13 cellular contexts compared by ENCODE assay signal in genomic region chr4:154073107-154073817, GRCh38.
DNase-seq lines count a peak whose midpoint lies in the region; ATAC-seq and TF ChIP-seq lines count a peak whose summit lies in the region.
"Had no signal": no experiment of that assay in that cellular context is flagged by ENCODE, and none has a peak within 500 bp of the region (broad histone marks: within the 10 kb centered on the region; RNA-seq: fewer than 3 reads in every experiment).

No MANE protein-coding gene starts in this region.

- no peaks in the 10 kb centered on the region for H3K36me3 ChIP-seq in prostate gland
- H3K36me3 ChIP-seq: uterus had no signal

- intact Hi-C loops in prostate gland (cut with DNase I) = no loop called here

- H3K4me3 Mint-ChIP-seq in activated naive CD8-positive, alpha-beta T cell treated with anti-CD3 and anti-CD28 coated beads for 36 hours = no peak overlapping the region
- H3K4me3 Mint-ChIP-seq in osteocyte (ENCODE audit: unreplicated experiment) = no peak overlapping the region
- no peak overlapping the region for H3K4me3 Mint-ChIP-seq in progenitor cell of endocrine pancreas (ENCODE audit: low read depth)
- H3K4me3 Mint-ChIP-seq: GM23338, memory B cell had no signal

- peaks cover 9% of the 10 kb centered on the region for H3K9me3 Mint-ChIP-seq in activated naive CD8-positive, alpha-beta T cell treated with anti-CD3 and anti-CD28 coated beads for 36 hours
- H3K9me3 Mint-ChIP-seq in osteocyte (ENCODE audit: unreplicated experiment) (peaks cover 12% of the 10 kb centered on the region), progenitor cell of endocrine pancreas (ENCODE audit: low read depth) (no peaks in the 10 kb centered on the region)
- H3K9me3 Mint-ChIP-seq: GM23338 had no signal

- peak; percentile 56 for ATAC-seq in GM18519 (IDR thresholded peaks at IDR 0.05; ENCODE audit: low FRiP score, unreplicated experiment)
- peak; percentile 70 for ATAC-seq in HG02798 (IDR thresholded peaks at IDR 0.05; ENCODE audit: poor library complexity, unreplicated experiment)
- ATAC-seq in GM21381 (IDR thresholded peaks at IDR 0.05; ENCODE audit: unreplicated experiment) = no peak
- ATAC-seq: GM23338, Right ventricle myocardium inferior had no signal

- H3K27ac ChIP-seq in prostate gland = no peak overlapping the region
- H3K27ac ChIP-seq: uterus had no signal

- no peaks in the 10 kb centered on the region for H3K4me1 ChIP-seq in prostate gland (replicated peaks)
- H3K4me1 ChIP-seq: uterus had no signal

- TF ChIP-seq POLR2A in prostate gland (IDR thresholded peaks at IDR 0.05) = no peak

- H3K9me3 ChIP-seq in prostate gland = no peaks in the 10 kb centered on the region
- H3K9me3 ChIP-seq: uterus had no signal

- no peak overlapping the region for H3K4me3 ChIP-seq in prostate gland
- H3K4me3 ChIP-seq: GM23338, uterus had no signal

- peaks cover 19% of the 10 kb centered on the region for H3K27me3 Mint-ChIP-seq in activated naive CD8-positive, alpha-beta T cell treated with anti-CD3 and anti-CD28 coated beads for 36 hours
- H3K27me3 Mint-ChIP-seq in osteocyte (ENCODE audit: unreplicated experiment) (no peaks in the 10 kb centered on the region), progenitor cell of endocrine pancreas (no peaks in the 10 kb centered on the region)

- DNase-seq in activated naive CD8-positive, alpha-beta T cell treated with anti-CD3 and anti-CD28 coated beads for 36 hours = peak; percentile 3
- DNase-seq in osteocyte (ENCODE audit: extremely low spot score, unreplicated experiment) (no peak), HT-29 (ENCODE audit: low spot score) (no peak), prostate gland (ENCODE audit: low spot score) (no peak), progenitor cell of endocrine pancreas (ENCODE audit: low spot score, unreplicated experiment) (no peak)
- DNase-seq: GF-D8, uterus had no signal

- TF ChIP-seq CTCF in osteocyte (IDR thresholded peaks at IDR 0.05) = no peak
- no peak for TF ChIP-seq CTCF in prostate gland (IDR thresholded peaks at IDR 0.05)
- TF ChIP-seq CTCF in progenitor cell of endocrine pancreas (IDR thresholded peaks at IDR 0.05; ENCODE audit: unreplicated experiment) = no peak

- H3K4me1 Mint-ChIP-seq in activated naive CD8-positive, alpha-beta T cell treated with anti-CD3 and anti-CD28 coated beads for 36 hours = peaks cover 6% of the 10 kb centered on the region
- peaks cover 8% of the 10 kb centered on the region for H3K4me1 Mint-ChIP-seq in osteocyte (ENCODE audit: unreplicated experiment)
- no peaks in the 10 kb centered on the region for H3K4me1 Mint-ChIP-seq in progenitor cell of endocrine pancreas (ENCODE audit: low read depth)
- H3K4me1 Mint-ChIP-seq: GM23338, memory B cell had no signal

- no peaks in the 10 kb centered on the region for H3K27me3 ChIP-seq in prostate gland (replicated peaks; ENCODE audit: insufficient read depth)
- H3K27me3 ChIP-seq: uterus had no signal

- no peaks in the 10 kb centered on the region for H3K36me3 Mint-ChIP-seq in activated naive CD8-positive, alpha-beta T cell treated with anti-CD3 and anti-CD28 coated beads for 36 hours
- H3K36me3 Mint-ChIP-seq in osteocyte (ENCODE audit: unreplicated experiment) (peaks cover 11% of the 10 kb centered on the region), progenitor cell of endocrine pancreas (ENCODE audit: insufficient read depth) (no peaks in the 10 kb centered on the region)
- H3K36me3 Mint-ChIP-seq: memory B cell had no signal

- H3K27ac Mint-ChIP-seq in activated naive CD8-positive, alpha-beta T cell treated with anti-CD3 and anti-CD28 coated beads for 36 hours = no peak overlapping the region
- H3K27ac Mint-ChIP-seq in osteocyte (ENCODE audit: unreplicated experiment) (peak overlapping the region; percentile 62), progenitor cell of endocrine pancreas (no peak overlapping the region)
- H3K27ac Mint-ChIP-seq: GM23338, memory B cell had no signal

- WGBS in prostate gland = 70% methylated on average over 4 of the region's 4 CpGs
